9 cellular contexts compared by ENCODE assay signal in genomic region chr1:89149229-89149628, GRCh38. TPM values are rescaled to one million over a fixed set of nuclear protein-coding genes. Genes with fewer than 3 reads are reported as not detected.
DNase-seq lines count a peak whose midpoint lies in the region; ATAC-seq and TF ChIP-seq lines count a peak whose summit lies in the region.
"Had no signal": no experiment of that assay in that cellular context is flagged by ENCODE, and none has a peak within 500 bp of the region (broad histone marks: within the 10 kb centered on the region; RNA-seq: fewer than 3 reads in every experiment).

No MANE protein-coding gene starts in this region.

- H3K4me1 Mint-ChIP-seq in activated CD4-positive, alpha-beta memory T cell treated with anti-CD3 and anti-CD28 coated beads, Interleukin-2, amount 10 ng/mL, durations not matched to agents 7 days and 5 days: peaks cover 2% of the 10 kb centered on the region
- peaks cover 21 to 22% of the 10 kb centered on the region in 2 donors for H3K4me1 Mint-ChIP-seq in natural killer cell

- no peaks in the 10 kb centered on the region for H3K9me3 Mint-ChIP-seq in activated CD4-positive, alpha-beta memory T cell treated with anti-CD3 and anti-CD28 coated beads, Interleukin-2, amount 10 ng/mL, durations not matched to agents 7 days and 5 days
- H3K9me3 Mint-ChIP-seq in natural killer cell: no peaks in the 10 kb centered on the region

- in situ Hi-C loops in astrocyte of the cerebellum (cut with HindIII; ENCODE audit: low sequenced_read_pairs): no loop called here

- H3K27me3 ChIP-seq in sigmoid colon: no peaks in the 10 kb centered on the region

- TF ChIP-seq EP300 in sigmoid colon (IDR thresholded peaks at IDR 0.05): no peak

- no peak overlapping the region for H3K27ac ChIP-seq in sigmoid colon

- no peak for TF ChIP-seq POLR2A in sigmoid colon (IDR thresholded peaks at IDR 0.05)

- 59 to 72% methylated on average over 3 of the region's 3 CpGs for WGBS in sigmoid colon, 2 donors

- no peak for ATAC-seq in stimulated activated naive CD8-positive, alpha-beta T cell treated with anti-CD3 and anti-CD28 coated beads, Interleukin-15, Interleukin-2, amounts not matched to agents 100 U/mL and 50 U/mL, for 24 hours
- ATAC-seq in natural killer cell: no peak

- DNase-seq in HT-29 (ENCODE audit: low spot score): peak; percentile 54
- no peak for DNase-seq in astrocyte of the cerebellum (ENCODE audit: low read depth)
- peak; percentile 12 for DNase-seq in iPS DF 19.7 (ENCODE audit: low read depth, low spot score)
- DNase-seq in sigmoid colon: peak; percentile 76
- no peak for DNase-seq in stimulated activated naive CD8-positive, alpha-beta T cell treated with anti-CD3 and anti-CD28 coated beads, Interleukin-15, Interleukin-2, amounts not matched to agents 100 U/mL and 50 U/mL, for 24 hours
- no peak for DNase-seq in activated CD4-positive, alpha-beta memory T cell treated with anti-CD3 and anti-CD28 coated beads, Interleukin-2, amount 10 ng/mL, durations not matched to agents 7 days and 5 days
- no peak for DNase-seq in natural killer cell
- DNase-seq: central memory CD4-positive, alpha-beta T cell; NCI-H2107 had no signal

- no peaks in the 10 kb centered on the region for H3K4me1 ChIP-seq in sigmoid colon

- peaks cover 3% of the 10 kb centered on the region for H3K36me3 Mint-ChIP-seq in activated CD4-positive, alpha-beta memory T cell treated with anti-CD3 and anti-CD28 coated beads, Interleukin-2, amount 10 ng/mL, durations not matched to agents 7 days and 5 days (ENCODE audit: low read depth)
- no peaks in the 10 kb centered on the region for H3K36me3 Mint-ChIP-seq in natural killer cell

- H3K4me3 ChIP-seq in astrocyte of the cerebellum (ENCODE audit: low read depth, low read length): no peak overlapping the region
- H3K4me3 ChIP-seq in sigmoid colon: no peak overlapping the region

- peaks cover 8% of the 10 kb centered on the region for H3K27me3 Mint-ChIP-seq in activated CD4-positive, alpha-beta memory T cell treated with anti-CD3 and anti-CD28 coated beads, Interleukin-2, amount 10 ng/mL, durations not matched to agents 7 days and 5 days
- H3K27me3 Mint-ChIP-seq in natural killer cell (ENCODE audit: low read depth in 2 of 2): no peaks in the 10 kb centered on the region

- intact Hi-C loops in sigmoid colon (cut with DNase I) (no loop called here), natural killer cell (cut with micrococcal nuclease) (no loop called here)

- H3K9me3 ChIP-seq in sigmoid colon: no peaks in the 10 kb centered on the region

- H3K4me3 Mint-ChIP-seq in activated CD4-positive, alpha-beta memory T cell treated with anti-CD3 and anti-CD28 coated beads, Interleukin-2, amount 10 ng/mL, durations not matched to agents 7 days and 5 days: no peak overlapping the region
- H3K4me3 Mint-ChIP-seq in natural killer cell: no peak overlapping the region

- H3K36me3 ChIP-seq in sigmoid colon: no peaks in the 10 kb centered on the region

- POLR2A ChIA-PET in activated CD4-positive, alpha-beta memory T cell treated with anti-CD3 and anti-CD28 coated beads, Interleukin-2, amount 10 ng/mL, durations not matched to agents 7 days and 5 days (lab: Charles Lee): no interaction called here

- H3K27ac Mint-ChIP-seq in activated CD4-positive, alpha-beta memory T cell treated with anti-CD3 and anti-CD28 coated beads, Interleukin-2, amount 10 ng/mL, durations not matched to agents 7 days and 5 days: no peak overlapping the region
- no peak overlapping the region for H3K27ac Mint-ChIP-seq in natural killer cell

- CTCF ChIA-PET in activated CD4-positive, alpha-beta memory T cell treated with anti-CD3 and anti-CD28 coated beads, Interleukin-2, amount 10 ng/mL, durations not matched to agents 7 days and 5 days (lab: Charles Lee): no interaction called here

- TF ChIP-seq CTCF in astrocyte of the cerebellum (IDR thresholded peaks at IDR 0.05; ENCODE audit: low read depth, low read length, missing control alignments) (peak; percentile 38), sigmoid colon (IDR thresholded peaks at IDR 0.05) (peak in 3 of 4 experiments; percentile 21 to 40 (median 32)), natural killer cell (IDR thresholded peaks at IDR 0.05) (no peak)

RNA-seq across cellular contexts. Expression of gene GBP2, which starts 23.3 kb away (rescaled TPM):
- total RNA-seq in HT-29 (2014; rRNA removed; shearing (Covaris generic)): 5.9 and 11.0 TPM in 2 replicates
- total RNA-seq in sigmoid colon (100 to 1,000 TPM; 115 to 152 (median 142) TPM), natural killer cell (100 to 1,000 TPM; 117 to 153 (median 144) TPM)
- 10 to 100 TPM; 39.5 to 86.5 (median 61.3) TPM for polyA plus RNA-seq in sigmoid colon
- 100 to 1,000 TPM; 280 to 281 TPM for total RNA-seq in activated CD4-positive, alpha-beta memory T cell treated with anti-CD3 and anti-CD28 coated beads, Interleukin-2, amount 10 ng/mL, durations not matched to agents 7 days and 5 days

RNA-seq across cellular contexts. Expression of gene GBP7, which starts 26.6 kb away (rescaled TPM):
- not detected in 2 replicates for total RNA-seq in HT-29 (2014; rRNA removed; shearing (Covaris generic))
- total RNA-seq in sigmoid colon (not detected), natural killer cell (under 1 TPM in 1 of 3 donors, not detected in 2; 0.75 TPM)
- under 1 TPM in 1 of 3 donors, not detected in 2; 0.03 TPM for polyA plus RNA-seq in sigmoid colon
- total RNA-seq in activated CD4-positive, alpha-beta memory T cell treated with anti-CD3 and anti-CD28 coated beads, Interleukin-2, amount 10 ng/mL, durations not matched to agents 7 days and 5 days: under 1 TPM; 0.15 to 0.30 TPM

RNA-seq across cellular contexts. Expression of gene GBP4, which starts 49.5 kb away (rescaled TPM):
- 0.23 and 0.47 TPM in 2 replicates for total RNA-seq in HT-29 (2014; rRNA removed; shearing (Covaris generic))
- total RNA-seq in sigmoid colon: 1 to 10 TPM; 3.0 to 10.0 (median 3.8) TPM
- 10 to 100 TPM in 1 of 3 donors, 1 to 10 TPM in 2; 1.8 to 26.1 (median 3.0) TPM for polyA plus RNA-seq in sigmoid colon
- total RNA-seq in activated CD4-positive, alpha-beta memory T cell treated with anti-CD3 and anti-CD28 coated beads, Interleukin-2, amount 10 ng/mL, durations not matched to agents 7 days and 5 days: 10 to 100 TPM; 61.6 to 70.6 TPM
- total RNA-seq in natural killer cell: 10 to 100 TPM; 39.1 to 62.1 (median 45.6) TPM

Comparison
In these comparisons a context has a peak if more than half of its experiments do, and no peak if none do; other contexts are left out.
1. DNase-seq: peak in HT-29 (single experiment), iPS DF 19.7 (single experiment) and sigmoid colon (single experiment); none in astrocyte of the cerebellum (single experiment), stimulated activated naive CD8-positive, alpha-beta T cell treated with anti-CD3 and anti-CD28 coated beads, Interleukin-15, Interleukin-2, amounts not matched to agents 100 U/mL and 50 U/mL, for 24 hours (single experiment), activated CD4-positive, alpha-beta memory T cell treated with anti-CD3 and anti-CD28 coated beads, Interleukin-2, amount 10 ng/mL, durations not matched to agents 7 days and 5 days (single experiment) and natural killer cell (single experiment).